1 cellular context compared by ENCODE assay signal in the genomic region with DNA sequence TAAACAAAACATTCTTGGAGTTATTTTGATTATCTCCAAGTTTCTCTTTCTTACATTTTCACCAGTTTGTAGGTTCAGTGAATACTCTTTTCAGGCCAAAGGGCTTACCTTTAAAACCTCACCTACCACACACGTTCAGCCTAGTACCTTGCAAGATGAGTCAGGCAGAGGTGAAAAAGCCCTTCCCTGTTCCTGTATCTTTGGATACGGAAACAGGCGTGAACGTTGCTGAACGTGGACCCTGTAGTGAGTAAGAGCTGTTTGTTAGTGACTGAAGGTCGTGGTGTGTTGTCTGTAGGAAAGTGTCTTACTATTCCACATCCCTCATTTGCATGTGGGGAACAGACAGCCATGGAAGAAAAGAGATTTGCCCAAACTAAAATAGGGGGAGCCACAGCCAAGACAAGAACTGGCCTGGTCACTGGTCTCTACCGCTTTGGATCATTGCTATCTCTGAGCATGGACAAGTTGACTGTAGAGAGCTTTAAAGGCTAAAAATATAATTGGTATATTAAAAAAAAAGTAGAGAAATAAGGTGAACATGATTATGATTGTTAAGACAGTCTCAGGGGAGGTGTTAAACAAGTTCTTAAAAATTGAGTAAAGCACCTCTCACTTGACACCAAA.
A peak's percentile ranks its signal among the peaks of the same experiment; 100 is the strongest.
TF ChIP-seq lines count a peak whose summit lies in the region.

No MANE protein-coding gene starts in this region.

TF ChIP-seq in K562, 482 proteins besides CTCF, POLR2A, EP300 and RAD21:
- 0 out of 2 replicates have a peak, but pooled peaks have one; percentile 46 for TF ChIP-seq POLR2AphosphoS2 (IDR thresholded peaks at IDR 0.05; ENCODE audit: low read length)
- TF ChIP-seq GATAD2A (IDR thresholded peaks at IDR 0.05): no peak
TF ChIP-seq in K562: peak in this region for 1.
